11 cellular contexts compared by ENCODE assay signal in the genomic region with DNA sequence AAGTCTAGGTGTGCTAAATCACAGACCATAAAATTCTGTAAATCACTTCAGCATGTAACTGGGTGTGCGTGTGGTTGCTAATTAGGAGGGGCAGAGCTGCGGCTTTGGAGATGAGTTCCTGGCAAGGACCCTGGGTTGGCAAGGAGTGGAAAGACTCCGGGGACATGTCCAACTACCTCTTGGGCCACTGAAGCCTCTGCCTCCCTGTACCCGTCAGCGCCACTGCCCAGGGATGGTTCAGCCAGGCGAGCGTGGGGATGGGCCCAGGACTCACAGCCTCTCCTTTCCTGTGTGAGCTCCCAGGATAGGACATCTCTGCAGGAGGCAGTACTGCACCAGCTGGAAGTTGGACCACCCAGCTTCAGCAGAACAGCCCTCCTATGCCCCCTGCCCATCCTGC.
"Had no signal": no experiment of that assay in that cellular context is flagged by ENCODE, and none has a peak within 500 bp of the region (broad histone marks: within the 10 kb centered on the region; RNA-seq: fewer than 3 reads in every experiment).

No MANE protein-coding gene starts in this region.

- H3K9me3 Mint-ChIP-seq: activated naive CD8-positive, alpha-beta T cell treated with anti-CD3 and anti-CD28 coated beads for 36 hours; neural crest cell had no signal

- ATAC-seq: pancreas had no signal

- H3K4me3 ChIP-seq: breast epithelium, pancreas, transverse colon had no signal

- H3K9me3 ChIP-seq: breast epithelium, pancreas, transverse colon had no signal

- DNase-seq: activated CD4-positive, CD25-positive, alpha-beta regulatory T cell; activated gamma-delta T cell treated with Interleukin-2 at 50 U/mL for 16 hours; activated naive CD8-positive, alpha-beta T cell treated with anti-CD3 and anti-CD28 coated beads for 36 hours; activated T-cell treated with anti-CD3 and anti-CD28 coated beads, Interleukin-2, amount 50 U/mL, for 48 hours; anterior cingulate cortex; effector CD4-positive, alpha-beta T cell; T-helper 2 cell had no signal

- H3K36me3 ChIP-seq: breast epithelium, pancreas, transverse colon had no signal

- H3K4me1 ChIP-seq: pancreas had no signal

- H3K4me1 Mint-ChIP-seq: activated naive CD8-positive, alpha-beta T cell treated with anti-CD3 and anti-CD28 coated beads for 36 hours had no signal

- H3K4me3 Mint-ChIP-seq: activated naive CD8-positive, alpha-beta T cell treated with anti-CD3 and anti-CD28 coated beads for 36 hours; neural crest cell had no signal

- H3K27ac ChIP-seq: breast epithelium, pancreas, transverse colon had no signal

- H3K27me3 ChIP-seq: breast epithelium, pancreas, transverse colon had no signal

- H3K27ac Mint-ChIP-seq: activated naive CD8-positive, alpha-beta T cell treated with anti-CD3 and anti-CD28 coated beads for 36 hours had no signal

- H3K36me3 Mint-ChIP-seq: activated naive CD8-positive, alpha-beta T cell treated with anti-CD3 and anti-CD28 coated beads for 36 hours had no signal
